Comparison of ENCODE assay signal across 2 cellular contexts in the genomic region with DNA sequence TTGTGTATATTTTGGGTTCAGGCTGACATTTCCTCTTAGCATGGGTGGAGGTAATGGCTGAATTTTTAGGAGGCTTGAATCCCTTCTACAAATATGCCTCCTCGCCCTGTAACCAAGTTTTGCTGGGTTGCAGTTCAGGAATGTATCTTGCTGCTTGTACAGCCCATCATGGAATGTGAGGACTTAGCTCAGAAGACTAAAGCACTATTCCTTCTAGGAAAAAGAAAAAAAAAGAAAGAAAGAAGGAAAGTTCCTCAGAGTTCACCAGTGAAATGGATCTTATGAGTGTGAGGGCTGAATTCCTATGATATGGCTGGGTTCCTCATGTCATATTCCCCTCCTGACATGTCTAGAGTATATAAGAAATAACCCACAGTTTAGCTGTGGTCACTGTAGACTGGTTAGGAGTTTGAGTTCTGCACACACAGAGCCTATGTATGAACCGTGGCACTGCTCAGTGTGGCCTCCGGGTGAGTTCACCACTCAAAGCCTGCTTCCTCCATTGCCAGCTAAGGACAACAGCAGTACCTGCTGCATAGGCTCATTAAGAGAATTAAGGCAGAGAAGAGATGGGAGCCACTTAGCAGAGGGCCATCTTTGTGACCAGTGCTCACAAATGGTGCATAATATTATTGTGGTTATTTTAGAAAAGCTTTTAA.
TF ChIP-seq lines count a peak whose summit lies in the region.

No MANE protein-coding gene starts in this region.

TF ChIP-seq in A549, 52 proteins besides CTCF, POLR2A, EP300 and RAD21:
- TF ChIP-seq HOXB13 (CRISPR knock-in tag; IDR thresholded peaks at IDR 0.05; ENCODE audit: low read depth) (0 out of 2 replicates have a peak, but pooled peaks have one; percentile 31), HEYL (CRISPR knock-in tag; IDR thresholded peaks at IDR 0.05) (0 out of 2 replicates have a peak, but pooled peaks have one; percentile 34), ZSCAN20 (CRISPR knock-in tag; IDR thresholded peaks at IDR 0.05) (peak; percentile 4; the same call in 1 of the 2 replicates)
- TF ChIP-seq, protein P1, sequence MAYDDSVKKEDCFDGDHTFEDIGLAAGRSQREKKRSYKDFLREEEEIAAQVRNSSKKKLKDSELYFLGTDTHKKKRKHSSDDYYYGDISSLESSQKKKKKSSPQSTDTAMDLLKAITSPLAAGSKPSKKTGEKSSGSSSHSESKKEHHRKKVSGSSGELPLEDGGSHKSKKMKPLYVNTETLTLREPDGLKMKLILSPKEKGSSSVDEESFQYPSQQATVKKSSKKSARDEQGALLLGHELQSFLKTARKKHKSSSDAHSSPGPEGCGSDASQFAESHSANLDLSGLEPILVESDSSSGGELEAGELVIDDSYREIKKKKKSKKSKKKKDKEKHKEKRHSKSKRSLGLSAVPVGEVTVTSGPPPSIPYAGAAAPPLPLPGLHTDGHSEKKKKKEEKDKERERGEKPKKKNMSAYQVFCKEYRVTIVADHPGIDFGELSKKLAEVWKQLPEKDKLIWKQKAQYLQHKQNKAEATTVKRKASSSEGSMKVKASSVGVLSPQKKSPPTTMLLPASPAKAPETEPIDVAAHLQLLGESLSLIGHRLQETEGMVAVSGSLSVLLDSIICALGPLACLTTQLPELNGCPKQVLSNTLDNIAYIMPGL (CRISPR knock-in tag; IDR thresholded peaks at IDR 0.05; ENCODE audit: borderline replicate concordance): no peak

TF ChIP-seq in GM23338, 12 proteins besides CTCF, POLR2A, EP300 and RAD21:
- TF ChIP-seq JUNB (IDR thresholded peaks at IDR 0.05; ENCODE audit: unreplicated experiment) (no peak), ZNF331 (CRISPR knock-in tag; IDR thresholded peaks at IDR 0.05; ENCODE audit: low read depth) (no peak), STAT1 (IDR thresholded peaks at IDR 0.05; ENCODE audit: unreplicated experiment) (no peak), EZH2phosphoT487 (IDR thresholded peaks at IDR 0.05; ENCODE audit: unreplicated experiment) (no peak), CREB1 (CRISPR knock-in tag; IDR thresholded peaks at IDR 0.05; ENCODE audit: low read depth) (no peak), POLR2AphosphoS5 (IDR thresholded peaks at IDR 0.05; ENCODE audit: low read depth) (no peak), ZNF114 (CRISPR knock-in tag; IDR thresholded peaks at IDR 0.05) (no peak), EZH2 (IDR thresholded peaks at IDR 0.05; ENCODE audit: low read depth, unreplicated experiment) (no peak), NANOG (IDR thresholded peaks at IDR 0.05; ENCODE audit: borderline replicate concordance) (no peak)
- TF ChIP-seq, protein P2, sequence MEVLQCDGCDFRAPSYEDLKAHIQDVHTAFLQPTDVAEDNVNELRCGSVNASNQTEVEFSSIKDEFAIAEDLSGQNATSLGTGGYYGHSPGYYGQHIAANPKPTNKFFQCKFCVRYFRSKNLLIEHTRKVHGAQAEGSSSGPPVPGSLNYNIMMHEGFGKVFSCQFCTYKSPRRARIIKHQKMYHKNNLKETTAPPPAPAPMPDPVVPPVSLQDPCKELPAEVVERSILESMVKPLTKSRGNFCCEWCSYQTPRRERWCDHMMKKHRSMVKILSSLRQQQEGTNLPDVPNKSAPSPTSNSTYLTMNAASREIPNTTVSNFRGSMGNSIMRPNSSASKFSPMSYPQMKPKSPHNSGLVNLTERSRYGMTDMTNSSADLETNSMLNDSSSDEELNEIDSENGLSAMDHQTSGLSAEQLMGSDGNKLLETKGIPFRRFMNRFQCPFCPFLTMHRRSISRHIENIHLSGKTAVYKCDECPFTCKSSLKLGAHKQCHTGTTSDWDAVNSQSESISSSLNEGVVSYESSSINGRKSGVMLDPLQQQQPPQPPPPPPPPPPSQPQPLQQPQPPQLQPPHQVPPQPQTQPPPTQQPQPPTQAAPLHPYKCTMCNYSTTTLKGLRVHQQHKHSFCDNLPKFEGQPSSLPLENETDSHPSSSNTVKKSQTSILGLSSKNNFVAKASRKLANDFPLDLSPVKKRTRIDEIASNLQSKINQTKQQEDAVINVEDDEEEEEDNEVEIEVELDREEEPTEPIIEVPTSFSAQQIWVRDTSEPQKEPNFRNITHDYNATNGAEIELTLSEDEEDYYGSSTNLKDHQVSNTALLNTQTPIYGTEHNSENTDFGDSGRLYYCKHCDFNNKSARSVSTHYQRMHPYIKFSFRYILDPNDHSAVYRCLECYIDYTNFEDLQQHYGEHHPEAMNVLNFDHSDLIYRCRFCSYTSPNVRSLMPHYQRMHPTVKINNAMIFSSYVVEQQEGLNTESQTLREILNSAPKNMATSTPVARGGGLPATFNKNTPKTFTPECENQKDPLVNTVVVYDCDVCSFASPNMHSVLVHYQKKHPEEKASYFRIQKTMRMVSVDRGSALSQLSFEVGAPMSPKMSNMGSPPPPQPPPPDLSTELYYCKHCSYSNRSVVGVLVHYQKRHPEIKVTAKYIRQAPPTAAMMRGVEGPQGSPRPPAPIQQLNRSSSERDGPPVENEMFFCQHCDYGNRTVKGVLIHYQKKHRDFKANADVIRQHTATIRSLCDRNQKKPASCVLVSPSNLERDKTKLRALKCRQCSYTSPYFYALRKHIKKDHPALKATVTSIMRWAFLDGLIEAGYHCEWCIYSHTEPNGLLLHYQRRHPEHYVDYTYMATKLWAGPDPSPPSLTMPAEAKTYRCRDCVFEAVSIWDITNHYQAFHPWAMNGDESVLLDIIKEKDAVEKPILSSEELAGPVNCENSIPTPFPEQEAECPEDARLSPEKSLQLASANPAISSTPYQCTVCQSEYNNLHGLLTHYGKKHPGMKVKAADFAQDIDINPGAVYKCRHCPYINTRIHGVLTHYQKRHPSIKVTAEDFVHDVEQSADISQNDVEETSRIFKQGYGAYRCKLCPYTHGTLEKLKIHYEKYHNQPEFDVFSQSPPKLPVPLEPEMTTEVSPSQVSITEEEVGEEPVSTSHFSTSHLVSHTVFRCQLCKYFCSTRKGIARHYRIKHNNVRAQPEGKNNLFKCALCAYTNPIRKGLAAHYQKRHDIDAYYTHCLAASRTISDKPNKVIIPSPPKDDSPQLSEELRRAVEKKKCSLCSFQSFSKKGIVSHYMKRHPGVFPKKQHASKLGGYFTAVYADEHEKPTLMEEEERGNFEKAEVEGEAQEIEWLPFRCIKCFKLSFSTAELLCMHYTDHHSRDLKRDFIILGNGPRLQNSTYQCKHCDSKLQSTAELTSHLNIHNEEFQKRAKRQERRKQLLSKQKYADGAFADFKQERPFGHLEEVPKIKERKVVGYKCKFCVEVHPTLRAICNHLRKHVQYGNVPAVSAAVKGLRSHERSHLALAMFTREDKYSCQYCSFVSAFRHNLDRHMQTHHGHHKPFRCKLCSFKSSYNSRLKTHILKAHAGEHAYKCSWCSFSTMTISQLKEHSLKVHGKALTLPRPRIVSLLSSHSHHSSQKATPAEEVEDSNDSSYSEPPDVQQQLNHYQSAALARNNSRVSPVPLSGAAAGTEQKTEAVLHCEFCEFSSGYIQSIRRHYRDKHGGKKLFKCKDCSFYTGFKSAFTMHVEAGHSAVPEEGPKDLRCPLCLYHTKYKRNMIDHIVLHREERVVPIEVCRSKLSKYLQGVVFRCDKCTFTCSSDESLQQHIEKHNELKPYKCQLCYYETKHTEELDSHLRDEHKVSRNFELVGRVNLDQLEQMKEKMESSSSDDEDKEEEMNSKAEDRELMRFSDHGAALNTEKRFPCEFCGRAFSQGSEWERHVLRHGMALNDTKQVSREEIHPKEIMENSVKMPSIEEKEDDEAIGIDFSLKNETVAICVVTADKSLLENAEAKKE (CRISPR knock-in tag; IDR thresholded peaks at IDR 0.05): no peak
- TF ChIP-seq, protein P3, sequence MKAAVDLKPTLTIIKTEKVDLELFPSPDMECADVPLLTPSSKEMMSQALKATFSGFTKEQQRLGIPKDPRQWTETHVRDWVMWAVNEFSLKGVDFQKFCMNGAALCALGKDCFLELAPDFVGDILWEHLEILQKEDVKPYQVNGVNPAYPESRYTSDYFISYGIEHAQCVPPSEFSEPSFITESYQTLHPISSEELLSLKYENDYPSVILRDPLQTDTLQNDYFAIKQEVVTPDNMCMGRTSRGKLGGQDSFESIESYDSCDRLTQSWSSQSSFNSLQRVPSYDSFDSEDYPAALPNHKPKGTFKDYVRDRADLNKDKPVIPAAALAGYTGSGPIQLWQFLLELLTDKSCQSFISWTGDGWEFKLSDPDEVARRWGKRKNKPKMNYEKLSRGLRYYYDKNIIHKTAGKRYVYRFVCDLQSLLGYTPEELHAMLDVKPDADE (IDR thresholded peaks at IDR 0.05): no peak
- TF ChIP-seq, protein P4, sequence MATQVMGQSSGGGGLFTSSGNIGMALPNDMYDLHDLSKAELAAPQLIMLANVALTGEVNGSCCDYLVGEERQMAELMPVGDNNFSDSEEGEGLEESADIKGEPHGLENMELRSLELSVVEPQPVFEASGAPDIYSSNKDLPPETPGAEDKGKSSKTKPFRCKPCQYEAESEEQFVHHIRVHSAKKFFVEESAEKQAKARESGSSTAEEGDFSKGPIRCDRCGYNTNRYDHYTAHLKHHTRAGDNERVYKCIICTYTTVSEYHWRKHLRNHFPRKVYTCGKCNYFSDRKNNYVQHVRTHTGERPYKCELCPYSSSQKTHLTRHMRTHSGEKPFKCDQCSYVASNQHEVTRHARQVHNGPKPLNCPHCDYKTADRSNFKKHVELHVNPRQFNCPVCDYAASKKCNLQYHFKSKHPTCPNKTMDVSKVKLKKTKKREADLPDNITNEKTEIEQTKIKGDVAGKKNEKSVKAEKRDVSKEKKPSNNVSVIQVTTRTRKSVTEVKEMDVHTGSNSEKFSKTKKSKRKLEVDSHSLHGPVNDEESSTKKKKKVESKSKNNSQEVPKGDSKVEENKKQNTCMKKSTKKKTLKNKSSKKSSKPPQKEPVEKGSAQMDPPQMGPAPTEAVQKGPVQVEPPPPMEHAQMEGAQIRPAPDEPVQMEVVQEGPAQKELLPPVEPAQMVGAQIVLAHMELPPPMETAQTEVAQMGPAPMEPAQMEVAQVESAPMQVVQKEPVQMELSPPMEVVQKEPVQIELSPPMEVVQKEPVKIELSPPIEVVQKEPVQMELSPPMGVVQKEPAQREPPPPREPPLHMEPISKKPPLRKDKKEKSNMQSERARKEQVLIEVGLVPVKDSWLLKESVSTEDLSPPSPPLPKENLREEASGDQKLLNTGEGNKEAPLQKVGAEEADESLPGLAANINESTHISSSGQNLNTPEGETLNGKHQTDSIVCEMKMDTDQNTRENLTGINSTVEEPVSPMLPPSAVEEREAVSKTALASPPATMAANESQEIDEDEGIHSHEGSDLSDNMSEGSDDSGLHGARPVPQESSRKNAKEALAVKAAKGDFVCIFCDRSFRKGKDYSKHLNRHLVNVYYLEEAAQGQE (IDR thresholded peaks at IDR 0.05; ENCODE audit: unreplicated experiment): no peak
